1 cellular context compared by ENCODE assay signal in the genomic region with DNA sequence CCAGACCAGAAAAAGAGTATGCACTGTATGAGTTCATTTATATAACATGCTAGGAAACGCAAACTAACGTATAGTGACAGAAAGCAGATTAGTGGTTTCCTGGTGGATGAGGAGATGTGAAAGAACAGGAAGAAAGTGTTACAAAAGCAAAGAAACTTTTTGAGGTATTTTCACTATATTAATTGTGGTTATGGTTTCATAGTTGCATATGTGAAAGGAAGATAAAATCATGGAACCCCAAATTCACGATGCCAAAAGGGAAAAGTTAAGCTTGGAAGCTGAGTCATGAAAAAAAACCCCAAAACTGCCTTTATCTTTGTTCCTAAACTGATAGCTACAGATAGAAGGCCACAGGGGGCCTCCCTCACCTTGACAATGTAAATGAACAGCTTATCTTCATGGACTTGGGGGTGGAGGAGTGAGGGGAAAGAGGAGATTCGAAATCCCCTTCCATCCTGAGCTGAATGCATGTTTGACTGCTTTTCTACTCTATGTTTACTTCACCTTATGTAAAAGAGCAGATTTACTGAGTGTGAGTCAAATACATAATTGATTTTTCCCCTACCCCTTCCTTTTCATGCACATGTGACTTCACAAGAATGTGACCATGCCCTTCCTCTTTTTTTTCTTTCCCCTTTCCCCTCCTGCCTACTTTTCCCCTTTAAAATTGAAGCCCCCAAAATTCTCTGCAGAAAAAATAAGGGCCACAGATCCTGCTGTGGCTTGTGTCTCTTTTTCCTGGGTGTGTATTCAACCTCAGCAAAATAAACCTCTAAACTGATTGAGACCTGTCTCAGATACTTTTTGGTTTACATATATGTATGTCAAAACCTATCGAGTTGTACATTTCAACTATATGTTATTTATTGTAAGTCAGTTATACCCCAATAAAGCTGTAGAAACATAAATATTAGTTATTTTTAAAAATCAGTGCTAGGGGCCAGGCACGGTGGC.
TF ChIP-seq lines count a peak whose summit lies in the region.

No MANE protein-coding gene starts in this region.

TF ChIP-seq in HCT116, 20 proteins besides CTCF, POLR2A, EP300 and RAD21 (continued from another document):
- TF ChIP-seq, protein P1, sequence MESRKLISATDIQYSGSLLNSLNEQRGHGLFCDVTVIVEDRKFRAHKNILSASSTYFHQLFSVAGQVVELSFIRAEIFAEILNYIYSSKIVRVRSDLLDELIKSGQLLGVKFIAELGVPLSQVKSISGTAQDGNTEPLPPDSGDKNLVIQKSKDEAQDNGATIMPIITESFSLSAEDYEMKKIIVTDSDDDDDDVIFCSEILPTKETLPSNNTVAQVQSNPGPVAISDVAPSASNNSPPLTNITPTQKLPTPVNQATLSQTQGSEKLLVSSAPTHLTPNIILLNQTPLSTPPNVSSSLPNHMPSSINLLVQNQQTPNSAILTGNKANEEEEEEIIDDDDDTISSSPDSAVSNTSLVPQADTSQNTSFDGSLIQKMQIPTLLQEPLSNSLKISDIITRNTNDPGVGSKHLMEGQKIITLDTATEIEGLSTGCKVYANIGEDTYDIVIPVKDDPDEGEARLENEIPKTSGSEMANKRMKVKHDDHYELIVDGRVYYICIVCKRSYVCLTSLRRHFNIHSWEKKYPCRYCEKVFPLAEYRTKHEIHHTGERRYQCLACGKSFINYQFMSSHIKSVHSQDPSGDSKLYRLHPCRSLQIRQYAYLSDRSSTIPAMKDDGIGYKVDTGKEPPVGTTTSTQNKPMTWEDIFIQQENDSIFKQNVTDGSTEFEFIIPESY (IDR thresholded peaks at IDR 0.05; ENCODE audit: extremely low read depth, insufficient replicate concordance, low read length) = no peak
- TF ChIP-seq TCF7L2 (IDR thresholded peaks at IDR 0.05; ENCODE audit: borderline replicate concordance, extremely low read depth, insufficient read depth, insufficient read length) = no peak
- TF ChIP-seq, protein P2, sequence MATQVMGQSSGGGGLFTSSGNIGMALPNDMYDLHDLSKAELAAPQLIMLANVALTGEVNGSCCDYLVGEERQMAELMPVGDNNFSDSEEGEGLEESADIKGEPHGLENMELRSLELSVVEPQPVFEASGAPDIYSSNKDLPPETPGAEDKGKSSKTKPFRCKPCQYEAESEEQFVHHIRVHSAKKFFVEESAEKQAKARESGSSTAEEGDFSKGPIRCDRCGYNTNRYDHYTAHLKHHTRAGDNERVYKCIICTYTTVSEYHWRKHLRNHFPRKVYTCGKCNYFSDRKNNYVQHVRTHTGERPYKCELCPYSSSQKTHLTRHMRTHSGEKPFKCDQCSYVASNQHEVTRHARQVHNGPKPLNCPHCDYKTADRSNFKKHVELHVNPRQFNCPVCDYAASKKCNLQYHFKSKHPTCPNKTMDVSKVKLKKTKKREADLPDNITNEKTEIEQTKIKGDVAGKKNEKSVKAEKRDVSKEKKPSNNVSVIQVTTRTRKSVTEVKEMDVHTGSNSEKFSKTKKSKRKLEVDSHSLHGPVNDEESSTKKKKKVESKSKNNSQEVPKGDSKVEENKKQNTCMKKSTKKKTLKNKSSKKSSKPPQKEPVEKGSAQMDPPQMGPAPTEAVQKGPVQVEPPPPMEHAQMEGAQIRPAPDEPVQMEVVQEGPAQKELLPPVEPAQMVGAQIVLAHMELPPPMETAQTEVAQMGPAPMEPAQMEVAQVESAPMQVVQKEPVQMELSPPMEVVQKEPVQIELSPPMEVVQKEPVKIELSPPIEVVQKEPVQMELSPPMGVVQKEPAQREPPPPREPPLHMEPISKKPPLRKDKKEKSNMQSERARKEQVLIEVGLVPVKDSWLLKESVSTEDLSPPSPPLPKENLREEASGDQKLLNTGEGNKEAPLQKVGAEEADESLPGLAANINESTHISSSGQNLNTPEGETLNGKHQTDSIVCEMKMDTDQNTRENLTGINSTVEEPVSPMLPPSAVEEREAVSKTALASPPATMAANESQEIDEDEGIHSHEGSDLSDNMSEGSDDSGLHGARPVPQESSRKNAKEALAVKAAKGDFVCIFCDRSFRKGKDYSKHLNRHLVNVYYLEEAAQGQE (IDR thresholded peaks at IDR 0.05; ENCODE audit: low read depth) = no peak
- TF ChIP-seq YY1 (IDR thresholded peaks at IDR 0.05; ENCODE audit: extremely low read depth, insufficient replicate concordance, low read depth, low read length) = no peak
- TF ChIP-seq ZNF274 (IDR thresholded peaks at IDR 0.05; ENCODE audit: low read depth, low read length) = no peak
